In the genomic region with DNA sequence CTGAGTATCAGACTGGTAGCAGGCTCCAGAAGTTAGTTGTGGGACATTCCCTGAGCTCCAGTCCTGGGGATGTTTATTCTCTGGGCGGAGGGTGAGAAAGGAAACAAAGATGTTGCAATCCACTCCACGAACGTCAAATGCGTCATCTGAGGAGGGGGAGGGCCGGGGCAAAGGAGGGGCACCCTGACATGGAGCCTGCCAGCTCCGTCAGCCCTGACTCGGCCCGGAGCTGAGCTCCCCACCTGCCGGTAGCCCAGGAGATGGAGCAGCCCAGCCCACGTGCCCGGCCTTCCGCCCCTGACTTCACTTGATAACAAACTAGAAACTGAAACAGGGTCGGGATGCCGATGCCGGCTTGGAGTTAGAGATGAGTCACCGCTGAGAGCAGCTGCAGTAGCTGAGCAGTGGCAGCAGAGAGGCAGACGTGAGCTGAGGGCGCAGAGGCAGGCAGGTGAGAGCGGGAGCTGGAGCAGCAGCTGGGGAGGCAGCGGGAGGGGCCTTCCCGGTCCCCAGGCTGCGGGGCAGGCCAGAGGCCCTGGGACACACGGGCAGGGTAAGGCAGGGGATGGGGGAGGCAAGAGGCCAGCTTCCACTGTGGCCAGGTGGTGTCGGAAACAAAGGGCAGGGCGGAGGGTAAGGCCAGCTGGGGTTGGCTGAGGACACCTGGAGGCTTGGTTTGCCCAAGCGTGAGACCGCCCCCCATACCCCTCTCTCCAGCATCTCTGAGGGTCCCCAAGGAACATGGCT, we compare ENCODE assay signal across 8 cellular contexts. TPM values are rescaled to one million over a fixed set of nuclear protein-coding genes. Genes with fewer than 3 reads are reported as not detected.
DNase-seq lines count a peak whose midpoint lies in the region; ATAC-seq and TF ChIP-seq lines count a peak whose summit lies in the region.

A gene (plus strand): TSS at position 391 of the 747 bp plus-strand sequence. CDS start 351 bp downstream, at position 742.

- no peaks in the 10 kb centered on the region for H3K27me3 Mint-ChIP-seq in activated CD8-positive, alpha-beta T cell treated with anti-CD3 and anti-CD28 coated beads for 36 hours

- CTCF ChIA-PET in activated CD8-positive, alpha-beta T cell treated with anti-CD3 and anti-CD28 coated beads for 36 hours (lab: Charles Lee), result interaction anchor here (1.1 to 2.0 kb wide), 12 partner anchors 10 to 266 kb away, joined by 4 to 30 read pairs (median 8); a partner anchor contains a TSS

- intact Hi-C loops in activated CD8-positive, alpha-beta T cell treated with anti-CD3 and anti-CD28 coated beads for 36 hours (cut with micrococcal nuclease), result no loop called here
- intact Hi-C loops in lower lobe of right lung (cut with DNase I), result no loop called here

- H3K9me3 ChIP-seq in lower lobe of right lung, result no peaks in the 10 kb centered on the region

- no peaks in the 10 kb centered on the region for H3K27me3 ChIP-seq in lower lobe of right lung (ENCODE audit: low read depth)

- H3K4me1 ChIP-seq in lower lobe of right lung, result peaks cover 67% of the 10 kb centered on the region

- POLR2A ChIA-PET in activated CD8-positive, alpha-beta T cell treated with anti-CD3 and anti-CD28 coated beads for 36 hours (lab: Charles Lee), result interaction anchor here (0.5 to 2.1 kb wide), 4 partner anchors 10 to 183 kb away, joined by 3 to 23 read pairs (median 6); a partner anchor contains a TSS

- peak within 1 kb of the TSS; percentile 77 for H3K27ac ChIP-seq in C4-2B
- H3K27ac ChIP-seq in lower lobe of right lung, result peak within 1 kb of the TSS; percentile 98

- H3K4me3 ChIP-seq in lower lobe of right lung, result peak within 1 kb of the TSS; percentile 58

- ATAC-seq in HG03457 (IDR thresholded peaks at IDR 0.05; ENCODE audit: unreplicated experiment) (peak; percentile 58), lower lobe of right lung (peak; percentile 94 to 95)
- peak; percentile 82 for ATAC-seq in activated CD8-positive, alpha-beta T cell treated with anti-CD3 and anti-CD28 coated beads for 36 hours

- peak within 1 kb of the TSS; percentile 82 for H3K4me3 Mint-ChIP-seq in activated CD8-positive, alpha-beta T cell treated with anti-CD3 and anti-CD28 coated beads for 36 hours

- H3K4me1 Mint-ChIP-seq in activated CD8-positive, alpha-beta T cell treated with anti-CD3 and anti-CD28 coated beads for 36 hours (ENCODE audit: low read depth), result peaks cover 81% of the 10 kb centered on the region

- H3K36me3 ChIP-seq in lower lobe of right lung, result peaks cover 6% of the 10 kb centered on the region

- H3K9me3 Mint-ChIP-seq in activated CD8-positive, alpha-beta T cell treated with anti-CD3 and anti-CD28 coated beads for 36 hours, result no peaks in the 10 kb centered on the region

- peak within 1 kb of the TSS; percentile 96 for H3K27ac Mint-ChIP-seq in activated CD8-positive, alpha-beta T cell treated with anti-CD3 and anti-CD28 coated beads for 36 hours

- peaks cover 54% of the 10 kb centered on the region for H3K36me3 Mint-ChIP-seq in activated CD8-positive, alpha-beta T cell treated with anti-CD3 and anti-CD28 coated beads for 36 hours (ENCODE audit: low read depth)

- TF ChIP-seq CTCF in C4-2B (conservative IDR thresholded peaks at IDR 0.05) (no peak; the same call in 1 of the 2 replicates), lower lobe of right lung (IDR thresholded peaks at IDR 0.05) (peak; percentile 53)
- TF ChIP-seq CTCF in activated CD8-positive, alpha-beta T cell treated with anti-CD3 and anti-CD28 coated beads for 36 hours (IDR thresholded peaks at IDR 0.05), result peak; percentile 47

- peak; percentile 81 for DNase-seq in GM19240 (ENCODE audit: insufficient read length, low spot score)
- DNase-seq in NCI-H82 treated with DMSO at 0.1 percent for 48 hours (lab: John Stamatoyannopoulos, UW; ENCODE audit: unreplicated experiment), result peak; percentile 20
- DNase-seq in activated CD8-positive, alpha-beta T cell treated with anti-CD3 and anti-CD28 coated beads for 36 hours, result peak; percentile 99
- DNase-seq in ecto neural progenitor cell (ENCODE audit: low spot score), result peak; percentile 80
- peak; percentile 97 for DNase-seq in lower lobe of right lung
- DNase-seq in stimulated activated CD4-positive, alpha-beta T cell treated with anti-CD3 and anti-CD28 coated beads, TNF-alpha, amount 100 ng/mL, for 4 hours (ENCODE audit: low read depth in 3 of 3), result peak; percentile 77 to 95 (median 95)

RNA-seq across cellular contexts. Expression of the gene that starts here (rescaled TPM):
- total RNA-seq in activated CD8-positive, alpha-beta T cell treated with anti-CD3 and anti-CD28 coated beads for 36 hours, result 10 to 100 TPM; 75.1 to 82.8 TPM
- 32.0 TPM for total RNA-seq in lower lobe of right lung

Comparison
In these comparisons a context has a peak if more than half of its experiments do, and no peak if none do; other contexts are left out.
1. Peak in every context shown above with its lines: DNase-seq, ATAC-seq, H3K4me3 ChIP-seq and H3K27ac ChIP-seq.
2. DNase-seq: peak in every context shown above with its lines; median percentile 99 in activated CD8-positive, alpha-beta T cell treated with anti-CD3 and anti-CD28 coated beads for 36 hours; 97 in lower lobe of right lung; 95 in stimulated activated CD4-positive, alpha-beta T cell treated with anti-CD3 and anti-CD28 coated beads, TNF-alpha, amount 100 ng/mL, for 4 hours; 81 in GM19240; 80 in ecto neural progenitor cell; 20 in NCI-H82 treated with DMSO at 0.1 percent for 48 hours.